21 cellular contexts compared by ENCODE assay signal in the genomic region with DNA sequence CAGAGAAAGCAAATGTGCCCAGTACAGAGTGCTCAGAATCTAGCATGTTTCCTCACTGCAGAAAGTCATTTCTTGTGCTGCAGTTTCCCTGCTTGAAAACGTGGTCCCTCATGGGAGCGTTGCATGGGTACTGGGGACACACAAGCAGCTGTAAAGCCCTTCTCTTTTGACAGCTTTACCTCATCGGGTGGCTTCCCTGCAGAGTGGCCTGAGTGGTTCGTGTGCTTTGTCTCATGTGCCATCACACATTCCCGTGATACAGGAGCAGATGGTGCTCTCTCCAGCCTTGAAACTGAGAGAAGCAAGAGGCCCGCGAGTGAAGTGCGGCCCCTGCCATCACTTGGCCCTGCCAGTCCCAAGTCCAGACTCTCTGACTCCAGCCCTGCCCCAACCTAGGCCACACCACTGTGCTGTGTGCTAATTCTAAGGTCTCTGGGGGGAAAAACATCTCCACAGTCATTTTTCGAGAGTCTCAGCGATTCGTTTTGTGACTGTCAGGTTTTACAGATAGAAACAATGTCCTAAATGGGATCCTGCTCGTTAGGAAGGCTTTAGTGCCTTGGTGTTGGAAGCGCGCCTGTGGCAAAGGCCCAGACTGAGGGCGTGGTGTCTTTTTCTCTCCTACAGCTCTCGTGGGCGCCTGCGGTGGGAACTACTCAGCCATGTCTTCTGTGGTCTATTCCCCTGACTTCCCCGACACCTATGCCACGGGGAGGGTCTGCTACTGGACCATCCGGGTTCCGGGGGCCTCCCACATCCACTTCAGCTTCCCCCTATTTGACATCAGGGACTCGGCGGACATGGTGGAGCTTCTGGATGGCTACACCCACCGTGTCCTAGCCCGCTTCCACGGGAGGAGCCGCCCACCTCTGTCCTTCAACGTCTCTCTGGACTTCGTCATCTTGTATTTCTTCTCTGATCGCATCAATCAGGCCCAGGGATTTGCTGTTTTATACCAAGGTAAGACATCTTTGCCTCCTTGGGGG.
DNase-seq lines count a peak whose midpoint lies in the region; ATAC-seq and TF ChIP-seq lines count a peak whose summit lies in the region.
"Had no signal": no experiment of that assay in that cellular context is flagged by ENCODE, and none has a peak within 500 bp of the region (broad histone marks: within the 10 kb centered on the region; RNA-seq: fewer than 3 reads in every experiment).

No MANE protein-coding gene starts in this region.

- no peak for TF ChIP-seq CTCF in type B pancreatic cell (conservative IDR thresholded peaks at IDR 0.05)

- peak; percentile 17 for ATAC-seq in left lobe of liver
- no peak for ATAC-seq in GM21786 (IDR thresholded peaks at IDR 0.05; ENCODE audit: unreplicated experiment)
- ATAC-seq: HCT116, right cardiac atrium had no signal

- H3K4me1 Mint-ChIP-seq in type B pancreatic cell (ENCODE audit: unreplicated experiment) = peaks cover 5% of the 10 kb centered on the region
- H3K4me1 Mint-ChIP-seq: activated CD4-positive, alpha-beta T cell treated with anti-CD3 and anti-CD28 coated beads, Interleukin-2, amount 10 ng/mL, durations not matched to agents 24 days and 14 days had no signal

- no peak overlapping the region for H3K4me3 Mint-ChIP-seq in type B pancreatic cell
- H3K4me3 Mint-ChIP-seq: activated CD4-positive, alpha-beta T cell treated with anti-CD3 and anti-CD28 coated beads, Interleukin-2, amount 10 ng/mL, durations not matched to agents 24 days and 14 days had no signal

- no peaks in the 10 kb centered on the region for H3K9me3 Mint-ChIP-seq in type B pancreatic cell
- H3K9me3 Mint-ChIP-seq: activated CD4-positive, alpha-beta T cell treated with anti-CD3 and anti-CD28 coated beads, Interleukin-2, amount 10 ng/mL, durations not matched to agents 24 days and 14 days had no signal

- peak; percentile 42 to 53 for DNase-seq in SHP77 (lab: John Stamatoyannopoulos, UW)
- DNase-seq in SHP77 treated with DMSO at 0.1 percent for 48 hours (lab: John Stamatoyannopoulos, UW) = no peak
- peak; percentile 93 for DNase-seq in NCI-H524 treated with DMSO at 0.1 percent for 48 hours (lab: John Stamatoyannopoulos, UW)
- no peak for DNase-seq in left lobe of liver (ENCODE audit: low spot score)
- peak; percentile 49 for DNase-seq in type B pancreatic cell (ENCODE audit: extremely low spot score, unreplicated experiment)
- no peak for DNase-seq in SKM-1 treated with dmso at 0.1 percent for 144 hours (lab: John Stamatoyannopoulos, UW; ENCODE audit: unreplicated experiment)
- no peak for DNase-seq in NK-92 (lab: John Stamatoyannopoulos, UW; ENCODE audit: unreplicated experiment)
- DNase-seq: activated CD4-positive, alpha-beta T cell treated with anti-CD3 and anti-CD28 coated beads, Interleukin-2, amount 10 ng/mL, durations not matched to agents 24 days and 14 days; activated naive CD4-positive, alpha-beta T cell; BE2C; COR-L47; foreskin melanocyte; hypothalamus; Kasumi-1; NCI-H1048; NCI-H2227 treated with DMSO at 0.1 percent for 48 hours; stimulated activated CD4-positive, alpha-beta T cell treated with anti-CD3 and anti-CD28 coated beads, Interleukin-15, amount 100 ng/mL, for 24 hours; uterus had no signal

- H3K27me3 Mint-ChIP-seq in type B pancreatic cell = no peaks in the 10 kb centered on the region

- H3K36me3 Mint-ChIP-seq in type B pancreatic cell = peaks cover 45% of the 10 kb centered on the region

- H3K27ac Mint-ChIP-seq in type B pancreatic cell = no peak overlapping the region
- H3K27ac Mint-ChIP-seq: activated CD4-positive, alpha-beta T cell treated with anti-CD3 and anti-CD28 coated beads, Interleukin-2, amount 10 ng/mL, durations not matched to agents 24 days and 14 days had no signal

Comparison
In these comparisons a context has a peak if more than half of its experiments do, and no peak if none do; other contexts are left out.
1. DNase-seq: peak in SHP77 (2 of 2), NCI-H524 treated with DMSO at 0.1 percent for 48 hours (single experiment) and type B pancreatic cell (single experiment); none in SHP77 treated with DMSO at 0.1 percent for 48 hours (single experiment), left lobe of liver (single experiment), SKM-1 treated with dmso at 0.1 percent for 144 hours (single experiment) and NK-92 (single experiment).